In genomic region chr2:219142329-219142728, GRCh38 we compare ENCODE assay signal across 15 cellular contexts. TPM values are rescaled to one million over a fixed set of nuclear protein-coding genes. Genes with fewer than 3 reads are reported as not detected.
DNase-seq lines count a peak whose midpoint lies in the region; ATAC-seq and TF ChIP-seq lines count a peak whose summit lies in the region.
"Had no signal": no experiment of that assay in that cellular context is flagged by ENCODE, and none has a peak within 500 bp of the region (broad histone marks: within the 10 kb centered on the region; RNA-seq: fewer than 3 reads in every experiment).

No MANE protein-coding gene starts in this region.

- peaks cover 16 to 22% of the 10 kb centered on the region in 2 donors for H3K36me3 Mint-ChIP-seq in activated naive CD4-positive, alpha-beta T cell treated with anti-CD3 and anti-CD28 coated beads, Interleukin-2, amount 50 U/mL, for 72 hours

- POLR2A ChIA-PET in OCI-LY7 (lab: Charles Lee), result interaction anchor here (1.0 kb wide), 1 partner anchor 65 kb away, joined by 3 read pairs; the partner anchor contains the start of gene ZFAND2B

- H3K27ac ChIP-seq in ascending aorta, result peak overlapping the region; percentile 43 to 56
- H3K27ac ChIP-seq in OCI-LY7 (ENCODE audit: low read depth, low read length, poor library complexity, severe bottlenecking), result no peak overlapping the region
- no peak overlapping the region for H3K27ac ChIP-seq in substantia nigra (ENCODE audit: low read depth, low read length, poor library complexity, severe bottlenecking)
- H3K27ac ChIP-seq: KMS-11 had no signal

- H3K9me3 ChIP-seq in ascending aorta (no peaks in the 10 kb centered on the region), OCI-LY7 (ENCODE audit: low read length) (no peaks in the 10 kb centered on the region)

- H3K27me3 ChIP-seq in ascending aorta, result no peaks in the 10 kb centered on the region

- peak; percentile 97 for DNase-seq in AG08395 (ENCODE audit: low spot score)
- peak; percentile 86 for DNase-seq in HS-5 (ENCODE audit: low read depth)
- peak; percentile 62 to 84 for DNase-seq in ascending aorta (ENCODE audit: low spot score in 2 of 2)
- DNase-seq in islet precursor cell, result peak; percentile 81
- no peak for DNase-seq in activated naive CD4-positive, alpha-beta T cell treated with anti-CD3 and anti-CD28 coated beads, Interleukin-2, amount 50 U/mL, for 72 hours (ENCODE audit: low spot score in 2 of 2)
- no peak for DNase-seq in DMS114 treated with DMSO at 0.1 percent for 48 hours (lab: John Stamatoyannopoulos, UW; ENCODE audit: unreplicated experiment)
- DNase-seq in OCI-LY7 (ENCODE audit: low spot score), result no peak
- DNase-seq in substantia nigra (lab: John Stamatoyannopoulos, UW), result no peak
- DNase-seq: activated T-cell treated with anti-CD3 and anti-CD28 coated beads for 4 hours; CD4-positive, CD25-positive, alpha-beta regulatory T cell; natural killer cell; NCI-H2227 treated with DMSO at 0.1 percent for 48 hours had no signal

- no peak for ATAC-seq in activated naive CD4-positive, alpha-beta T cell treated with anti-CD3 and anti-CD28 coated beads, Interleukin-2, amount 50 U/mL, for 72 hours
- ATAC-seq: natural killer cell had no signal

- CTCF ChIA-PET in OCI-LY7 (lab: Charles Lee; ENCODE audit: unreplicated experiment), result no interaction called here

- H3K9me3 Mint-ChIP-seq in activated naive CD4-positive, alpha-beta T cell treated with anti-CD3 and anti-CD28 coated beads, Interleukin-2, amount 50 U/mL, for 72 hours, result no peaks in the 10 kb centered on the region
- H3K9me3 Mint-ChIP-seq: CD4-positive, CD25-positive, alpha-beta regulatory T cell; natural killer cell; stimulated activated naive CD8-positive, alpha-beta T cell treated with anti-CD3 and anti-CD28 coated beads, Interleukin-15, Interleukin-2, amounts not matched to agents 100 ng/mL and 50 ng/mL, for 24 hours had no signal

- no peaks in the 10 kb centered on the region for H4K20me1 ChIP-seq in OCI-LY7 (ENCODE audit: insufficient read depth, low read length)

- H3K36me3 ChIP-seq in ascending aorta (peaks cover 20 to 48% of the 10 kb centered on the region in 2 donors), OCI-LY7 (ENCODE audit: insufficient read depth, low read length) (peaks cover 49% of the 10 kb centered on the region)

- H3K4me2 ChIP-seq in OCI-LY7 (ENCODE audit: low read length), result no peak overlapping the region
- H3K4me2 ChIP-seq: KMS-11 had no signal

- no peak overlapping the region for H3K27ac Mint-ChIP-seq in activated naive CD4-positive, alpha-beta T cell treated with anti-CD3 and anti-CD28 coated beads, Interleukin-2, amount 50 U/mL, for 72 hours
- H3K27ac Mint-ChIP-seq: CD4-positive, CD25-positive, alpha-beta regulatory T cell; dendritic cell treated with granulocyte-macrophage colony-stimulating factor and Interleukin-4, amounts not matched to agents 40 ng/mL and 50 ng/mL, for 4 days; natural killer cell; stimulated activated naive CD8-positive, alpha-beta T cell treated with anti-CD3 and anti-CD28 coated beads, Interleukin-15, Interleukin-2, amounts not matched to agents 100 ng/mL and 50 ng/mL, for 24 hours had no signal

- no peaks in the 10 kb centered on the region for H3K9me2 ChIP-seq in OCI-LY7 (ENCODE audit: insufficient read depth, low read length)

- intact Hi-C loops in ascending aorta (cut with DNase I) (no loop called here), OCI-LY7 (cut with micrococcal nuclease; ENCODE audit: unreplicated experiment) (loop anchor here (5.0 kb wide), 1 partner anchor 40 kb away; no protein-coding TSS in a partner anchor)

- no peaks in the 10 kb centered on the region for H3K79me2 ChIP-seq in OCI-LY7 (ENCODE audit: insufficient read depth, low read depth, low read length)

- BruUV-seq in OCI-LY7 (replicated peaks; lab: Mats Ljungman, UMichigan), result no TSS peak

- no peak overlapping the region for H2AFZ ChIP-seq in OCI-LY7 (ENCODE audit: low read length)

- H3K4me1 ChIP-seq in ascending aorta (peaks cover 0 to 9% of the 10 kb centered on the region in 2 donors), OCI-LY7 (ENCODE audit: insufficient read depth, low read length, poor library complexity, severe bottlenecking) (no peaks in the 10 kb centered on the region)

- H3K4me3 ChIP-seq in ascending aorta (no peak overlapping the region), OCI-LY7 (ENCODE audit: low read depth, low read length, poor library complexity, severe bottlenecking) (no peak overlapping the region)

- TF ChIP-seq CTCF in ascending aorta (IDR thresholded peaks at IDR 0.05) (peak in 2 of 3 experiments; percentile 10 to 34), OCI-LY7 (conservative IDR thresholded peaks at IDR 0.05; ENCODE audit: low read length) (no peak)

RNA-seq across cellular contexts. Expression of gene NHEJ1, which starts 18.3 kb away (rescaled TPM):
- total RNA-seq in ascending aorta (21.6 TPM), OCI-LY7 (2022) (12.3 and 14.3 TPM in 2 replicates)
- total RNA-seq in activated naive CD4-positive, alpha-beta T cell treated with anti-CD3 and anti-CD28 coated beads, Interleukin-2, amount 50 U/mL, for 72 hours, result 10 to 100 TPM; 20.9 to 25.0 TPM
- 12.7 and 14.9 TPM in 2 replicates for total RNA-seq in OCI-LY7 (2014; rRNA removed; shearing (Covaris generic))

RNA-seq across cellular contexts. Expression of gene SLC23A3, which starts 27.5 kb away (rescaled TPM):
- total RNA-seq in ascending aorta (14.2 TPM), OCI-LY7 (2022) (3.1 and 6.7 TPM in 2 replicates)
- total RNA-seq in activated naive CD4-positive, alpha-beta T cell treated with anti-CD3 and anti-CD28 coated beads, Interleukin-2, amount 50 U/mL, for 72 hours, result 1 to 10 TPM; 1.5 to 2.8 TPM
- total RNA-seq in OCI-LY7 (2014; rRNA removed; shearing (Covaris generic)), result 2.7 and 4.0 TPM in 2 replicates

RNA-seq across cellular contexts. Expression of gene CNPPD1, which starts 34.4 kb away (rescaled TPM):
- total RNA-seq in ascending aorta (49.4 TPM), OCI-LY7 (2022) (67.5 and 68.2 TPM in 2 replicates)
- 10 to 100 TPM; 46.9 to 48.0 TPM for total RNA-seq in activated naive CD4-positive, alpha-beta T cell treated with anti-CD3 and anti-CD28 coated beads, Interleukin-2, amount 50 U/mL, for 72 hours
- total RNA-seq in OCI-LY7 (2014; rRNA removed; shearing (Covaris generic)), result 39.2 and 40.1 TPM in 2 replicates

RNA-seq across cellular contexts. Expression of gene RETREG2, which starts 35.7 kb away (rescaled TPM):
- total RNA-seq in ascending aorta, result 83.5 TPM
- 100 to 1,000 TPM in 1 of 2 donors, 10 to 100 TPM in 1; 93.0 to 120 TPM for total RNA-seq in activated naive CD4-positive, alpha-beta T cell treated with anti-CD3 and anti-CD28 coated beads, Interleukin-2, amount 50 U/mL, for 72 hours
- 44.9 and 59.1 TPM in 2 replicates for total RNA-seq in OCI-LY7 (2014; rRNA removed; shearing (Covaris generic))
- total RNA-seq in OCI-LY7 (2022), result 74.6 and 88.2 TPM in 2 replicates

Comparison
In these comparisons a context has a peak if more than half of its experiments do, and no peak if none do; other contexts are left out.
1. DNase-seq: peak in AG08395 (single experiment), HS-5 (single experiment), ascending aorta (2 of 2) and islet precursor cell (single experiment); none in activated naive CD4-positive, alpha-beta T cell treated with anti-CD3 and anti-CD28 coated beads, Interleukin-2, amount 50 U/mL, for 72 hours (0 of 2), DMS114 treated with DMSO at 0.1 percent for 48 hours (single experiment), OCI-LY7 (single experiment) and substantia nigra (0 of 49).
2. H3K27ac ChIP-seq: peak in ascending aorta (2 of 2); none in OCI-LY7 (single experiment) and substantia nigra (single experiment).